6 cellular contexts compared by ENCODE assay signal in the genomic region with DNA sequence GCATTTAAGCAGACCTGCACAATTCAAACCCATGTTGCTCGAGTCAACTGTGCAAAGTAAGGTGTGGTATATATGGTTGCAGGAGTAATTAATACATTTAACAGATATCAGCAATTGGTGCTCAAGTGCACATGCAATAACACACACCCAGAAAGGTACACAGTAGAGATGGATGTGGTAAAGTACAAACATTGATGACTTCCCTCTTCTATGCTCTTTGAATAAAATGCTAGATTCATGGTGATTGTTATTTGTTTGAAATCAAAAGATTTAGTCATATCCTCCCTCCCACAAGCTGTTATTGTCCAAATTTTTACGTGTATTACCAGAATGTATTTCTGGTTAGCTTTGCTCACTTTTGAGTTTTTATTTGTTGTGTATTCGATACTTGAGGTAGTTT.
"Had no signal": no experiment of that assay in that cellular context is flagged by ENCODE, and none has a peak within 500 bp of the region (broad histone marks: within the 10 kb centered on the region; RNA-seq: fewer than 3 reads in every experiment).

No MANE protein-coding gene starts in this region.

- DNase-seq: GM23248, GOT3, H7, HCEC 1CT, IMR-90 had no signal

- H3K27ac ChIP-seq: GM23248 had no signal

- H2AFZ ChIP-seq: GM23248 had no signal

- H3K9ac ChIP-seq: GM23248 had no signal

- FAIRE-seq: HTR-8/SVneo had no signal
